ENCODE assay signal across 9 cellular contexts in genomic region chr3:149579838-149580542, GRCh38.
A peak's percentile ranks its signal among the peaks of the same experiment; 100 is the strongest.
DNase-seq lines count a peak whose midpoint lies in the region; ATAC-seq and TF ChIP-seq lines count a peak whose summit lies in the region.
"Had no signal": no experiment of that assay in that cellular context is flagged by ENCODE, and none has a peak within 500 bp of the region (broad histone marks: within the 10 kb centered on the region; RNA-seq: fewer than 3 reads in every experiment).

No MANE protein-coding gene starts in this region.

- peak overlapping the region in 3 of 4 donors; percentile 28 to 40 (median 30) for H3K27ac ChIP-seq in esophagus squamous epithelium

- H3K4me3 ChIP-seq in MG63 (no peak overlapping the region), esophagus squamous epithelium (no peak overlapping the region)

- peaks cover 43 to 99% (median 87%) of the 10 kb centered on the region in 3 donors for H3K4me1 ChIP-seq in esophagus squamous epithelium

- TF ChIP-seq POLR2A in esophagus squamous epithelium (IDR thresholded peaks at IDR 0.05) = no peak

- peaks cover 12% of the 10 kb centered on the region; the same call in 1 of the 2 replicates for H3K36me3 ChIP-seq in MG63
- no peaks in the 10 kb centered on the region for H3K36me3 ChIP-seq in esophagus squamous epithelium

- peak; percentile 87 for DNase-seq in A172 (ENCODE audit: low spot score)
- DNase-seq in MG63 = peak; percentile 31
- DNase-seq in esophagus squamous epithelium (lab: John Stamatoyannopoulos, UW) = no peak
- no peak for DNase-seq in SHP77 (lab: John Stamatoyannopoulos, UW)
- DNase-seq in DMS153 (lab: John Stamatoyannopoulos, UW) = no peak
- no peak for DNase-seq in amniotic stem cell (lab: John Stamatoyannopoulos, UW)
- DNase-seq in left cardiac atrium = no peak
- DNase-seq: DMS79 treated with DMSO at 0.1 percent for 48 hours had no signal

- intact Hi-C loops in esophagus squamous epithelium (cut with DNase I) = loop anchor here (10.0 kb wide), 1 partner anchor 75 kb away; the partner anchor contains the start of gene WWTR1
- intact Hi-C loops in left cardiac atrium (cut with DNase I) = loop anchor here (5.0 to 10.0 kb wide), 2 partner anchors 75 to 77 kb away; partner anchors contain the start of gene WWTR1 (in 2 of the 2)

- 32% methylated on average over 4 of the region's 4 CpGs for WGBS in esophagus squamous epithelium, 2 donors

- no peak for TF ChIP-seq CTCF in esophagus squamous epithelium (IDR thresholded peaks at IDR 0.05)

- H3K27me3 ChIP-seq in MG63 (no peaks in the 10 kb centered on the region), esophagus squamous epithelium (no peaks in the 10 kb centered on the region)

- H3K9me3 ChIP-seq in MG63 = no peaks in the 10 kb centered on the region
- no peaks in the 10 kb centered on the region for H3K9me3 ChIP-seq in esophagus squamous epithelium

- peak; percentile 49 for ATAC-seq in GM18858 (IDR thresholded peaks at IDR 0.05; ENCODE audit: unreplicated experiment)
- no peak for ATAC-seq in left cardiac atrium

Comparison
In these comparisons a context has a peak if more than half of its experiments do, and no peak if none do; other contexts are left out.
1. DNase-seq: peak in A172 (single experiment) and MG63 (single experiment); none in esophagus squamous epithelium (single experiment), SHP77 (0 of 2), DMS153 (single experiment), amniotic stem cell (single experiment) and left cardiac atrium (single experiment).